Comparison of ENCODE assay signal across 1 cellular context in the genomic region with DNA sequence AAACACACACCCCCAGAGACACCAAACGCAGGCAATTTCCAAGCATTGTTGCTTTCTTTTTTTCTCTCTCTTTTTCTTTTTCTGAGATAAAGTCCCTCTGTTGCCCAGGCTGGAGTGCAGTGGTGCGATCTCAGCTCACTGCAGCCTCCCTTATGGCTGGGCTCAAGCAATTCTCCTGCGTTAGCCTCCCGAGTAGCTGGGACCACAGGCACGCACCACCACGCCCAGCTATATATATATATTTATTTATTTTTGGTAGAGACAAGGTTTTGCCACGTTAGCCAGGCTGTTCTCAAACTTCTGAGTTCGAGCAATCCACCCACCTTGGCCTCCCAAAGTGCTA.
TF ChIP-seq lines count a peak whose summit lies in the region.

No MANE protein-coding gene starts in this region.

TF ChIP-seq in GM12878, 131 proteins besides CTCF, POLR2A, EP300 and RAD21:
- TF ChIP-seq, protein P1, sequence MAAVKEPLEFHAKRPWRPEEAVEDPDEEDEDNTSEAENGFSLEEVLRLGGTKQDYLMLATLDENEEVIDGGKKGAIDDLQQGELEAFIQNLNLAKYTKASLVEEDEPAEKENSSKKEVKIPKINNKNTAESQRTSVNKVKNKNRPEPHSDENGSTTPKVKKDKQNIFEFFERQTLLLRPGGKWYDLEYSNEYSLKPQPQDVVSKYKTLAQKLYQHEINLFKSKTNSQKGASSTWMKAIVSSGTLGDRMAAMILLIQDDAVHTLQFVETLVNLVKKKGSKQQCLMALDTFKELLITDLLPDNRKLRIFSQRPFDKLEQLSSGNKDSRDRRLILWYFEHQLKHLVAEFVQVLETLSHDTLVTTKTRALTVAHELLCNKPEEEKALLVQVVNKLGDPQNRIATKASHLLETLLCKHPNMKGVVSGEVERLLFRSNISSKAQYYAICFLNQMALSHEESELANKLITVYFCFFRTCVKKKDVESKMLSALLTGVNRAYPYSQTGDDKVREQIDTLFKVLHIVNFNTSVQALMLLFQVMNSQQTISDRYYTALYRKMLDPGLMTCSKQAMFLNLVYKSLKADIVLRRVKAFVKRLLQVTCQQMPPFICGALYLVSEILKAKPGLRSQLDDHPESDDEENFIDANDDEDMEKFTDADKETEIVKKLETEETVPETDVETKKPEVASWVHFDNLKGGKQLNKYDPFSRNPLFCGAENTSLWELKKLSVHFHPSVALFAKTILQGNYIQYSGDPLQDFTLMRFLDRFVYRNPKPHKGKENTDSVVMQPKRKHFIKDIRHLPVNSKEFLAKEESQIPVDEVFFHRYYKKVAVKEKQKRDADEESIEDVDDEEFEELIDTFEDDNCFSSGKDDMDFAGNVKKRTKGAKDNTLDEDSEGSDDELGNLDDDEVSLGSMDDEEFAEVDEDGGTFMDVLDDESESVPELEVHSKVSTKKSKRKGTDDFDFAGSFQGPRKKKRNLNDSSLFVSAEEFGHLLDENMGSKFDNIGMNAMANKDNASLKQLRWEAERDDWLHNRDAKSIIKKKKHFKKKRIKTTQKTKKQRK (IDR thresholded peaks at IDR 0.05; ENCODE audit: low read depth, low read length), result no peak
- TF ChIP-seq ZNF622 (IDR thresholded peaks at IDR 0.05) (no peak), RELA (IDR thresholded peaks at IDR 0.05; ENCODE audit: borderline replicate concordance, partially characterized antibody) (no peak), NFIC (IDR thresholded peaks at IDR 0.05; ENCODE audit: low read depth, low read length) (no peak), GABPA (IDR thresholded peaks at IDR 0.05; ENCODE audit: low read depth) (no peak), RAD51 (IDR thresholded peaks at IDR 0.05) (no peak), KLF5 (IDR thresholded peaks at IDR 0.05; ENCODE audit: partially characterized antibody) (no peak), PML (IDR thresholded peaks at IDR 0.05; ENCODE audit: low read length) (no peak), ZBED1 (IDR thresholded peaks at IDR 0.05; ENCODE audit: borderline replicate concordance) (no peak), JUND (IDR thresholded peaks at IDR 0.05; ENCODE audit: low read depth, low read length) (no peak), HCFC1 (IDR thresholded peaks at IDR 0.05; ENCODE audit: low read length) (no peak)
- TF ChIP-seq, protein P2, sequence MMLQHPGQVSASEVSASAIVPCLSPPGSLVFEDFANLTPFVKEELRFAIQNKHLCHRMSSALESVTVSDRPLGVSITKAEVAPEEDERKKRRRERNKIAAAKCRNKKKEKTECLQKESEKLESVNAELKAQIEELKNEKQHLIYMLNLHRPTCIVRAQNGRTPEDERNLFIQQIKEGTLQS (IDR thresholded peaks at IDR 0.05; ENCODE audit: borderline replicate concordance, extremely low read depth, low read depth, low read length), result no peak
- TF ChIP-seq, protein P3, sequence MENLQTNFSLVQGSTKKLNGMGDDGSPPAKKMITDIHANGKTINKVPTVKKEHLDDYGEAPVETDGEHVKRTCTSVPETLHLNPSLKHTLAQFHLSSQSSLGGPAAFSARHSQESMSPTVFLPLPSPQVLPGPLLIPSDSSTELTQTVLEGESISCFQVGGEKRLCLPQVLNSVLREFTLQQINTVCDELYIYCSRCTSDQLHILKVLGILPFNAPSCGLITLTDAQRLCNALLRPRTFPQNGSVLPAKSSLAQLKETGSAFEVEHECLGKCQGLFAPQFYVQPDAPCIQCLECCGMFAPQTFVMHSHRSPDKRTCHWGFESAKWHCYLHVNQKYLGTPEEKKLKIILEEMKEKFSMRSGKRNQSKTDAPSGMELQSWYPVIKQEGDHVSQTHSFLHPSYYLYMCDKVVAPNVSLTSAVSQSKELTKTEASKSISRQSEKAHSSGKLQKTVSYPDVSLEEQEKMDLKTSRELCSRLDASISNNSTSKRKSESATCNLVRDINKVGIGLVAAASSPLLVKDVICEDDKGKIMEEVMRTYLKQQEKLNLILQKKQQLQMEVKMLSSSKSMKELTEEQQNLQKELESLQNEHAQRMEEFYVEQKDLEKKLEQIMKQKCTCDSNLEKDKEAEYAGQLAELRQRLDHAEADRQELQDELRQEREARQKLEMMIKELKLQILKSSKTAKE (IDR thresholded peaks at IDR 0.05; ENCODE audit: low read depth, poor library complexity, severe bottlenecking), result no peak
- TF ChIP-seq, protein P4, sequence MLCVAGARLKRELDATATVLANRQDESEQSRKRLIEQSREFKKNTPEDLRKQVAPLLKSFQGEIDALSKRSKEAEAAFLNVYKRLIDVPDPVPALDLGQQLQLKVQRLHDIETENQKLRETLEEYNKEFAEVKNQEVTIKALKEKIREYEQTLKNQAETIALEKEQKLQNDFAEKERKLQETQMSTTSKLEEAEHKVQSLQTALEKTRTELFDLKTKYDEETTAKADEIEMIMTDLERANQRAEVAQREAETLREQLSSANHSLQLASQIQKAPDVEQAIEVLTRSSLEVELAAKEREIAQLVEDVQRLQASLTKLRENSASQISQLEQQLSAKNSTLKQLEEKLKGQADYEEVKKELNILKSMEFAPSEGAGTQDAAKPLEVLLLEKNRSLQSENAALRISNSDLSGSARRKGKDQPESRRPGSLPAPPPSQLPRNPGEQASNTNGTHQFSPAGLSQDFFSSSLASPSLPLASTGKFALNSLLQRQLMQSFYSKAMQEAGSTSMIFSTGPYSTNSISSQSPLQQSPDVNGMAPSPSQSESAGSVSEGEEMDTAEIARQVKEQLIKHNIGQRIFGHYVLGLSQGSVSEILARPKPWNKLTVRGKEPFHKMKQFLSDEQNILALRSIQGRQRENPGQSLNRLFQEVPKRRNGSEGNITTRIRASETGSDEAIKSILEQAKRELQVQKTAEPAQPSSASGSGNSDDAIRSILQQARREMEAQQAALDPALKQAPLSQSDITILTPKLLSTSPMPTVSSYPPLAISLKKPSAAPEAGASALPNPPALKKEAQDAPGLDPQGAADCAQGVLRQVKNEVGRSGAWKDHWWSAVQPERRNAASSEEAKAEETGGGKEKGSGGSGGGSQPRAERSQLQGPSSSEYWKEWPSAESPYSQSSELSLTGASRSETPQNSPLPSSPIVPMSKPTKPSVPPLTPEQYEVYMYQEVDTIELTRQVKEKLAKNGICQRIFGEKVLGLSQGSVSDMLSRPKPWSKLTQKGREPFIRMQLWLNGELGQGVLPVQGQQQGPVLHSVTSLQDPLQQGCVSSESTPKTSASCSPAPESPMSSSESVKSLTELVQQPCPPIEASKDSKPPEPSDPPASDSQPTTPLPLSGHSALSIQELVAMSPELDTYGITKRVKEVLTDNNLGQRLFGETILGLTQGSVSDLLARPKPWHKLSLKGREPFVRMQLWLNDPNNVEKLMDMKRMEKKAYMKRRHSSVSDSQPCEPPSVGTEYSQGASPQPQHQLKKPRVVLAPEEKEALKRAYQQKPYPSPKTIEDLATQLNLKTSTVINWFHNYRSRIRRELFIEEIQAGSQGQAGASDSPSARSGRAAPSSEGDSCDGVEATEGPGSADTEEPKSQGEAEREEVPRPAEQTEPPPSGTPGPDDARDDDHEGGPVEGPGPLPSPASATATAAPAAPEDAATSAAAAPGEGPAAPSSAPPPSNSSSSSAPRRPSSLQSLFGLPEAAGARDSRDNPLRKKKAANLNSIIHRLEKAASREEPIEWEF (IDR thresholded peaks at IDR 0.05; ENCODE audit: insufficient replicate concordance, low read depth, low read length), result no peak
- TF ChIP-seq, protein P5, sequence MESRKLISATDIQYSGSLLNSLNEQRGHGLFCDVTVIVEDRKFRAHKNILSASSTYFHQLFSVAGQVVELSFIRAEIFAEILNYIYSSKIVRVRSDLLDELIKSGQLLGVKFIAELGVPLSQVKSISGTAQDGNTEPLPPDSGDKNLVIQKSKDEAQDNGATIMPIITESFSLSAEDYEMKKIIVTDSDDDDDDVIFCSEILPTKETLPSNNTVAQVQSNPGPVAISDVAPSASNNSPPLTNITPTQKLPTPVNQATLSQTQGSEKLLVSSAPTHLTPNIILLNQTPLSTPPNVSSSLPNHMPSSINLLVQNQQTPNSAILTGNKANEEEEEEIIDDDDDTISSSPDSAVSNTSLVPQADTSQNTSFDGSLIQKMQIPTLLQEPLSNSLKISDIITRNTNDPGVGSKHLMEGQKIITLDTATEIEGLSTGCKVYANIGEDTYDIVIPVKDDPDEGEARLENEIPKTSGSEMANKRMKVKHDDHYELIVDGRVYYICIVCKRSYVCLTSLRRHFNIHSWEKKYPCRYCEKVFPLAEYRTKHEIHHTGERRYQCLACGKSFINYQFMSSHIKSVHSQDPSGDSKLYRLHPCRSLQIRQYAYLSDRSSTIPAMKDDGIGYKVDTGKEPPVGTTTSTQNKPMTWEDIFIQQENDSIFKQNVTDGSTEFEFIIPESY (IDR thresholded peaks at IDR 0.05), result no peak
